ENCODE assay signal across 1 cellular context in the genomic region with DNA sequence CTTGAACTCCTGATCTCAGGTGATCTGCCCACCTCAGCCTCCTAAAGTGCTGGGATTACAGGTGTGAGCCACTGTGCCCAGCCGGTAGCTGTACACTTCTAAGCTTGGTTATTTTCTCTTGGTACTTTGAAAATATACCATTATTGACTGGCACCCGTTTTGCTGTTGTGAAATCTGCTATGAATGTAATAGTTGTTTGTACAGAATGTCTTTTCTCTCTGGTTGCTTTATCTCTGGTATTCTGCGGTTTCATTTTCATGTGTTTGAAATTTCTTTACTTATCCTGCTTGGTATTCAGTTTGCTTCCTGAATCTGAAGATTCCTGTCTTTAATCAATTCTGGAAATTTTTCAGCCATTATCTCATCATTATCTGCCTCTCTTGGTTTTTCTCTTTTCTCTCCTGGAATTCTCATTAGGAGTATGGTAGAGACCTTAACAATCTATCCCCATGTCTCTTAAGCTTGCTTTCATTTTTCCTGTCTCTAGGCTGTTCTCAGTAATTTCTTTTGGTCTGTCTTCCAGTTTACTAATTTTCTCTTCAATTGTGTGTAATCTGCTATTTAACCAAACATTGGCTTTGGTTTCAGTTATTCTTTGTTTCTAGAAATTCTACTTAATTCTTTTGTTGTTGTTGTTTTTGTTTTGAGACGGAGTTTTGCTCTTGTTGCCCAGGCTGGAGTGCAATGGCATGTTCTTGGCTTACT.
TF ChIP-seq lines count a peak whose summit lies in the region.

No MANE protein-coding gene starts in this region.

TF ChIP-seq in SK-N-SH, 30 proteins besides CTCF, POLR2A, EP300 and RAD21 (continued from another document):
- TF ChIP-seq, protein P1, sequence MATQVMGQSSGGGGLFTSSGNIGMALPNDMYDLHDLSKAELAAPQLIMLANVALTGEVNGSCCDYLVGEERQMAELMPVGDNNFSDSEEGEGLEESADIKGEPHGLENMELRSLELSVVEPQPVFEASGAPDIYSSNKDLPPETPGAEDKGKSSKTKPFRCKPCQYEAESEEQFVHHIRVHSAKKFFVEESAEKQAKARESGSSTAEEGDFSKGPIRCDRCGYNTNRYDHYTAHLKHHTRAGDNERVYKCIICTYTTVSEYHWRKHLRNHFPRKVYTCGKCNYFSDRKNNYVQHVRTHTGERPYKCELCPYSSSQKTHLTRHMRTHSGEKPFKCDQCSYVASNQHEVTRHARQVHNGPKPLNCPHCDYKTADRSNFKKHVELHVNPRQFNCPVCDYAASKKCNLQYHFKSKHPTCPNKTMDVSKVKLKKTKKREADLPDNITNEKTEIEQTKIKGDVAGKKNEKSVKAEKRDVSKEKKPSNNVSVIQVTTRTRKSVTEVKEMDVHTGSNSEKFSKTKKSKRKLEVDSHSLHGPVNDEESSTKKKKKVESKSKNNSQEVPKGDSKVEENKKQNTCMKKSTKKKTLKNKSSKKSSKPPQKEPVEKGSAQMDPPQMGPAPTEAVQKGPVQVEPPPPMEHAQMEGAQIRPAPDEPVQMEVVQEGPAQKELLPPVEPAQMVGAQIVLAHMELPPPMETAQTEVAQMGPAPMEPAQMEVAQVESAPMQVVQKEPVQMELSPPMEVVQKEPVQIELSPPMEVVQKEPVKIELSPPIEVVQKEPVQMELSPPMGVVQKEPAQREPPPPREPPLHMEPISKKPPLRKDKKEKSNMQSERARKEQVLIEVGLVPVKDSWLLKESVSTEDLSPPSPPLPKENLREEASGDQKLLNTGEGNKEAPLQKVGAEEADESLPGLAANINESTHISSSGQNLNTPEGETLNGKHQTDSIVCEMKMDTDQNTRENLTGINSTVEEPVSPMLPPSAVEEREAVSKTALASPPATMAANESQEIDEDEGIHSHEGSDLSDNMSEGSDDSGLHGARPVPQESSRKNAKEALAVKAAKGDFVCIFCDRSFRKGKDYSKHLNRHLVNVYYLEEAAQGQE (IDR thresholded peaks at IDR 0.05; ENCODE audit: low read depth, low read length), result no peak
- TF ChIP-seq, protein P2, sequence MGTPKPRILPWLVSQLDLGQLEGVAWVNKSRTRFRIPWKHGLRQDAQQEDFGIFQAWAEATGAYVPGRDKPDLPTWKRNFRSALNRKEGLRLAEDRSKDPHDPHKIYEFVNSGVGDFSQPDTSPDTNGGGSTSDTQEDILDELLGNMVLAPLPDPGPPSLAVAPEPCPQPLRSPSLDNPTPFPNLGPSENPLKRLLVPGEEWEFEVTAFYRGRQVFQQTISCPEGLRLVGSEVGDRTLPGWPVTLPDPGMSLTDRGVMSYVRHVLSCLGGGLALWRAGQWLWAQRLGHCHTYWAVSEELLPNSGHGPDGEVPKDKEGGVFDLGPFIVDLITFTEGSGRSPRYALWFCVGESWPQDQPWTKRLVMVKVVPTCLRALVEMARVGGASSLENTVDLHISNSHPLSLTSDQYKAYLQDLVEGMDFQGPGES (IDR thresholded peaks at IDR 0.05; ENCODE audit: low read depth, low read length), result no peak
- TF ChIP-seq, protein P3, sequence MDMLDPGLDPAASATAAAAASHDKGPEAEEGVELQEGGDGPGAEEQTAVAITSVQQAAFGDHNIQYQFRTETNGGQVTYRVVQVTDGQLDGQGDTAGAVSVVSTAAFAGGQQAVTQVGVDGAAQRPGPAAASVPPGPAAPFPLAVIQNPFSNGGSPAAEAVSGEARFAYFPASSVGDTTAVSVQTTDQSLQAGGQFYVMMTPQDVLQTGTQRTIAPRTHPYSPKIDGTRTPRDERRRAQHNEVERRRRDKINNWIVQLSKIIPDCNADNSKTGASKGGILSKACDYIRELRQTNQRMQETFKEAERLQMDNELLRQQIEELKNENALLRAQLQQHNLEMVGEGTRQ (IDR thresholded peaks at IDR 0.05; ENCODE audit: borderline replicate concordance, low read depth, low read length), result no peak
- no peak for TF ChIP-seq NFIC (IDR thresholded peaks at IDR 0.05; ENCODE audit: borderline replicate concordance)
- TF ChIP-seq YY1 (IDR thresholded peaks at IDR 0.05; ENCODE audit: low read depth), result no peak
- no peak for TF ChIP-seq MEF2A (IDR thresholded peaks at IDR 0.05; ENCODE audit: borderline replicate concordance, low read depth)
- no peak for TF ChIP-seq FOXM1 (IDR thresholded peaks at IDR 0.05; ENCODE audit: low read depth)
- TF ChIP-seq FOSL2 (IDR thresholded peaks at IDR 0.05; ENCODE audit: borderline replicate concordance, low read depth), result no peak
